13 cellular contexts compared by ENCODE assay signal in genomic region chr4:160631044-160631443, GRCh38.
"Had no signal": no experiment of that assay in that cellular context is flagged by ENCODE, and none has a peak within 500 bp of the region (broad histone marks: within the 10 kb centered on the region; RNA-seq: fewer than 3 reads in every experiment).

No MANE protein-coding gene starts in this region.

- H3K4me3 ChIP-seq: colonic mucosa, coronary artery, dorsolateral prefrontal cortex, esophagus muscularis mucosa, esophagus squamous epithelium, gastrocnemius medialis, gastroesophageal sphincter, heart left ventricle, heart right ventricle had no signal

- H3K27ac ChIP-seq: colonic mucosa, coronary artery, dorsolateral prefrontal cortex, epithelial cell of prostate, esophagus muscularis mucosa, esophagus squamous epithelium, foreskin keratinocyte, gastrocnemius medialis, gastroesophageal sphincter, heart left ventricle, heart right ventricle had no signal

- H3K27me3 ChIP-seq: colonic mucosa, dorsolateral prefrontal cortex, esophagus muscularis mucosa, esophagus squamous epithelium, foreskin keratinocyte, gastrocnemius medialis, gastroesophageal sphincter, heart left ventricle, heart right ventricle had no signal

- H3K9me3 ChIP-seq: colonic mucosa, gastrocnemius medialis had no signal

- H3K36me3 ChIP-seq: colonic mucosa, esophagus muscularis mucosa, esophagus squamous epithelium, gastrocnemius medialis, gastroesophageal sphincter, heart left ventricle, heart right ventricle had no signal

- ATAC-seq: effector memory CD8-positive, alpha-beta T cell; esophagus mucosa; foreskin keratinocyte; gastrocnemius medialis; gastroesophageal sphincter; heart left ventricle; heart right ventricle had no signal
